ENCODE assay signal across 16 cellular contexts in genomic region chr7:33686001-33686591, GRCh38.
DNase-seq lines count a peak whose midpoint lies in the region; ATAC-seq, FAIRE-seq and TF ChIP-seq lines count a peak whose summit lies in the region.
"Had no signal": no experiment of that assay in that cellular context is flagged by ENCODE, and none has a peak within 500 bp of the region (broad histone marks: within the 10 kb centered on the region; RNA-seq: fewer than 3 reads in every experiment).

No MANE protein-coding gene starts in this region.

- intact Hi-C loops in HepG2 (cut with micrococcal nuclease; ENCODE audit: unreplicated experiment): no loop called here
- intact Hi-C loops in thyroid gland (cut with DNase I): no loop called here
- intact Hi-C loops in CD4-positive, alpha-beta T cell (cut with DNase I, micrococcal nuclease): no loop called here

- no peak overlapping the region for H2AFZ ChIP-seq in SK-N-SH (ENCODE audit: low read depth)
- peak overlapping the region; percentile 32 for H2AFZ ChIP-seq in HepG2 (ENCODE audit: low read length)

- no peaks in the 10 kb centered on the region for H3K79me2 ChIP-seq in SK-N-SH (ENCODE audit: insufficient read depth)
- no peaks in the 10 kb centered on the region for H3K79me2 ChIP-seq in HepG2 (ENCODE audit: insufficient read depth, low read length)

- H4K20me1 ChIP-seq in SK-N-SH (ENCODE audit: insufficient read depth) (no peaks in the 10 kb centered on the region), HepG2 (ENCODE audit: insufficient read depth, low read length) (no peaks in the 10 kb centered on the region)

- H3K9me3 ChIP-seq in SK-N-SH (no peaks in the 10 kb centered on the region), HepG2 (ENCODE audit: low read length) (no peaks in the 10 kb centered on the region), thyroid gland (no peaks in the 10 kb centered on the region)
- no peaks in the 10 kb centered on the region for H3K9me3 ChIP-seq in CD4-positive, alpha-beta T cell (ENCODE audit: control insufficient read depth, low read length)
- H3K9me3 ChIP-seq: ascending aorta had no signal

- no peaks in the 10 kb centered on the region for H3F3A ChIP-seq in SK-N-SH (replicated peaks; ENCODE audit: insufficient read depth)

- H3K9ac ChIP-seq in SK-N-SH (no peak overlapping the region), HepG2 (ENCODE audit: insufficient read depth, low read depth, low read length) (no peak overlapping the region)

- CTCF ChIA-PET in SK-N-SH (lab: Yijun Ruan, JAX): interaction anchor here (1.1 to 2.1 kb wide), 3 partner anchors 15 to 30 kb away, joined by 3 to 5 read pairs (median 3); no protein-coding TSS in a partner anchor
- CTCF ChIA-PET in HepG2 (lab: Yijun Ruan, JAX; ENCODE audit: low intra/inter-chr PET ratio, low total read pairs): no interaction called here
- CTCF ChIA-PET in CD4-positive, alpha-beta T cell (lab: Charles Lee): no interaction called here

- FAIRE-seq in HepG2 (lab: Jason Lieb, UNC): no peak
- FAIRE-seq: kidney had no signal

- POLR2A ChIA-PET in SK-N-SH (lab: Yijun Ruan, JAX): no interaction called here
- POLR2A ChIA-PET in HepG2 (lab: Yijun Ruan, JAX): no interaction called here
- POLR2A ChIA-PET in CD4-positive, alpha-beta T cell (lab: Charles Lee): no interaction called here

- 66% methylated on average over 17 of the region's 17 CpGs for WGBS in SK-N-SH (ENCODE audit: low lambda C conversion rate)
- whole genome bisulfite sequencing in HepG2 (ENCODE audit: low lambda C conversion rate): 39% methylated on average over 12 of the region's 17 CpGs
- WGBS in thyroid gland, 2 donors: 31 to 39% methylated on average over 17 of the region's 17 CpGs

- H3K4me2 ChIP-seq in SK-N-SH (no peak overlapping the region), HepG2 (ENCODE audit: low read depth, low read length) (no peak overlapping the region; the same call in 1 of the 2 replicates)

- peaks cover 54% of the 10 kb centered on the region for H3K36me3 Mint-ChIP-seq in CD4-positive, alpha-beta T cell (ENCODE audit: low read depth)
- H3K36me3 Mint-ChIP-seq: CD14-positive monocyte had no signal

- H3K9me2 ChIP-seq in SK-N-SH: no peaks in the 10 kb centered on the region

- TF ChIP-seq RAD21 in SK-N-SH (IDR thresholded peaks at IDR 0.05; ENCODE audit: low read length) (no peak), HepG2 (CRISPR knock-in tag; IDR thresholded peaks at IDR 0.05) (no peak)

- DNase-seq in SK-N-SH (peak; percentile 18), RPMI8226 (peak; percentile 47), HepG2 (ENCODE audit: low spot score) (no peak), thyroid gland (peak; percentile 89 to 90)
- no peak for DNase-seq in CD4-positive, alpha-beta T cell
- DNase-seq: 8988T; activated CD8-positive, alpha-beta T cell treated with anti-CD3 and anti-CD28 coated beads, Interleukin-2, amount 10 ng/mL, durations not matched to agents 7 days and 5 days; Karpas-422; kidney; NCI-H2081 had no signal

- H3K4me3 Mint-ChIP-seq in CD4-positive, alpha-beta T cell: no peak overlapping the region
- H3K4me3 Mint-ChIP-seq: activated CD8-positive, alpha-beta T cell treated with anti-CD3 and anti-CD28 coated beads, Interleukin-2, amount 10 ng/mL, durations not matched to agents 7 days and 5 days; CD14-positive monocyte had no signal

- no peak overlapping the region for H3K27ac Mint-ChIP-seq in CD4-positive, alpha-beta T cell
- H3K27ac Mint-ChIP-seq: activated CD8-positive, alpha-beta T cell treated with anti-CD3 and anti-CD28 coated beads, Interleukin-2, amount 10 ng/mL, durations not matched to agents 7 days and 5 days; CD14-positive monocyte had no signal

- TF ChIP-seq CTCF in SK-N-SH (IDR thresholded peaks at IDR 0.05): no peak
- TF ChIP-seq CTCF in HepG2 (CRISPR knock-in tag; IDR thresholded peaks at IDR 0.05): no peak; the same call in 1 of the 2 replicates
- peak in 4 of 6 experiments; percentile 53 to 66 (median 58) for TF ChIP-seq CTCF in thyroid gland (IDR thresholded peaks at IDR 0.05)
- no peak for TF ChIP-seq CTCF in CD4-positive, alpha-beta T cell (IDR thresholded peaks at IDR 0.05)

- H3K4me3 ChIP-seq in SK-N-SH (ENCODE audit: low read depth in 2 of 2, low read length in 1 of 2) (no peak overlapping the region), HepG2 (replicated peaks in 1 of 3; ENCODE audit: insufficient read depth in 1 of 3, low read depth in 2 of 3, low read length in 3 of 3) (no peak overlapping the region), thyroid gland (replicated peaks in 1 of 3) (no peak overlapping the region)
- H3K4me3 ChIP-seq: ascending aorta, coronary artery had no signal

- H3K27me3 ChIP-seq in SK-N-SH (ENCODE audit: insufficient read depth) (no peaks in the 10 kb centered on the region), HepG2 (ENCODE audit: control insufficient read depth in 1 of 2, insufficient read depth in 2 of 2, low read length in 2 of 2) (no peaks in the 10 kb centered on the region), thyroid gland (no peaks in the 10 kb centered on the region)
- H3K27me3 ChIP-seq in CD4-positive, alpha-beta T cell (ENCODE audit: control insufficient read depth, insufficient read depth, low read length): no peaks in the 10 kb centered on the region
- H3K27me3 ChIP-seq: ascending aorta had no signal

- no peak for ATAC-seq in SK-N-SH treated with all-trans-retinoic acid at 6 μM for 48 hours
- no peak for ATAC-seq in HepG2
- no peak for ATAC-seq in GM21786 (IDR thresholded peaks at IDR 0.05; ENCODE audit: unreplicated experiment)
- ATAC-seq in HG03442 (IDR thresholded peaks at IDR 0.05; ENCODE audit: unreplicated experiment): no peak
- ATAC-seq in CD4-positive, alpha-beta T cell (ENCODE audit: poor library complexity): no peak
- ATAC-seq: activated CD8-positive, alpha-beta T cell treated with anti-CD3 and anti-CD28 coated beads, Interleukin-2, amount 10 ng/mL, durations not matched to agents 7 days and 5 days had no signal

- H3K36me3 ChIP-seq in SK-N-SH (replicated peaks in 1 of 2; ENCODE audit: control insufficient read depth in 1 of 2, insufficient read depth in 2 of 2, low read length in 1 of 2): no peaks in the 10 kb centered on the region
- H3K36me3 ChIP-seq in HepG2 (replicated peaks in 1 of 2; ENCODE audit: control insufficient read depth in 1 of 2, insufficient read depth in 2 of 2, low read length in 2 of 2): no peaks in the 10 kb centered on the region
- no peaks in the 10 kb centered on the region for H3K36me3 ChIP-seq in thyroid gland
- H3K36me3 ChIP-seq: ascending aorta had no signal

- TF ChIP-seq EP300 in SK-N-SH (IDR thresholded peaks at IDR 0.05; ENCODE audit: borderline replicate concordance in 1 of 2, low read depth in 1 of 2, low read length in 1 of 2) (no peak), HepG2 (IDR thresholded peaks at IDR 0.05; ENCODE audit: low read depth in 2 of 2, low read length in 2 of 2) (no peak), HepG2 (CRISPR knock-in tag; IDR thresholded peaks at IDR 0.05; ENCODE audit: borderline replicate concordance) (no peak)

- no peak overlapping the region for H3K27ac ChIP-seq in SK-N-SH (ENCODE audit: low read depth in 2 of 2, low read length in 1 of 2)
- H3K27ac ChIP-seq in HepG2 (ENCODE audit: extremely low read length, insufficient read depth, low read length): no peak overlapping the region
- H3K27ac ChIP-seq in thyroid gland: peak overlapping the region in 2 of 3 donors; percentile 63 to 65
- no peak overlapping the region for H3K27ac ChIP-seq in CD4-positive, alpha-beta T cell (ENCODE audit: low read depth, low read length)
- H3K27ac ChIP-seq: ascending aorta, coronary artery had no signal

- in situ Hi-C loops in HepG2 (cut with HindIII; ENCODE audit: extremely low pct_ligation_motif_present, low pct_unique_long_range_greater_than_20kb): no loop called here

- H3K27me3 Mint-ChIP-seq in CD4-positive, alpha-beta T cell: no peaks in the 10 kb centered on the region

- no peaks in the 10 kb centered on the region for H3K4me1 Mint-ChIP-seq in CD4-positive, alpha-beta T cell (ENCODE audit: low read depth)
- H3K4me1 Mint-ChIP-seq: CD14-positive monocyte had no signal

- H3K4me1 ChIP-seq in SK-N-SH (ENCODE audit: control insufficient read depth in 1 of 2, insufficient read depth in 2 of 2, low read depth in 1 of 2, low read length in 1 of 2): no peaks in the 10 kb centered on the region
- H3K4me1 ChIP-seq in HepG2 (ENCODE audit: insufficient read depth, low read length): no peaks in the 10 kb centered on the region
- peaks cover 6 to 11% of the 10 kb centered on the region in 2 donors for H3K4me1 ChIP-seq in thyroid gland
- H3K4me1 ChIP-seq: ascending aorta had no signal

- TF ChIP-seq POLR2A in HepG2 (IDR thresholded peaks at IDR 0.05; ENCODE audit: insufficient read depth in 1 of 2, low read depth in 2 of 2, low read length in 2 of 2): no peak
- TF ChIP-seq POLR2A in thyroid gland (IDR thresholded peaks at IDR 0.05): peak in 1 of 2 donors; percentile 20

- BruUV-seq in HepG2 (replicated peaks; lab: Mats Ljungman, UMichigan): no TSS peak

- peaks cover 4% of the 10 kb centered on the region for H3K9me3 Mint-ChIP-seq in CD4-positive, alpha-beta T cell

TF ChIP-seq in SK-N-SH, 30 proteins besides CTCF, POLR2A, EP300 and RAD21:
- TF ChIP-seq GATA2 (CRISPR knock-in tag; IDR thresholded peaks at IDR 0.05) (no peak), CHD2 (IDR thresholded peaks at IDR 0.05; ENCODE audit: low read length, partially characterized antibody) (no peak)
TF ChIP-seq in SK-N-SH: peak in this region for 0.

TF ChIP-seq in SK-N-SH treated with all-trans-retinoic acid at 6 μM for 48 hours, 23 proteins besides CTCF, POLR2A, EP300 and RAD21 (continues in another document):
- TF ChIP-seq ISL1 (CRISPR knock-in tag; IDR thresholded peaks at IDR 0.05) (no peak), ZC3H10 (CRISPR knock-in tag; IDR thresholded peaks at IDR 0.05) (no peak)

TF ChIP-seq in HepG2, 621 proteins besides CTCF, POLR2A, EP300 and RAD21 (continues in another document):
- 0 out of 2 replicates have a peak, but pooled peaks have one; percentile 20 for TF ChIP-seq ZNF12 (CRISPR knock-in tag; IDR thresholded peaks at IDR 0.05)
- TF ChIP-seq MEIS2 (CRISPR knock-in tag; IDR thresholded peaks at IDR 0.05): no peak

Comparison
In these comparisons a context has a peak if more than half of its experiments do, and no peak if none do; other contexts are left out.
1. DNase-seq: peak in SK-N-SH (single experiment), RPMI8226 (single experiment) and thyroid gland (2 of 2); none in HepG2 (single experiment) and CD4-positive, alpha-beta T cell (0 of 10).
2. H3K27ac ChIP-seq: peak in thyroid gland (2 of 3); none in SK-N-SH (0 of 2), HepG2 (single experiment) and CD4-positive, alpha-beta T cell (single experiment).
3. CTCF ChIP-seq: peak in thyroid gland (4 of 6); none in SK-N-SH (single experiment), HepG2 (single experiment) and CD4-positive, alpha-beta T cell (single experiment).
4. Of the 25 proteins assayed by ChIP-seq in both HepG2 and SK-N-SH: peak only in HepG2: ZBTB33; only in SK-N-SH: none; in both: none; in neither: 24.